Comparison of ENCODE assay signal across 19 cellular contexts in genomic region chr17:65050438-65050837, GRCh38. TPM values are rescaled to one million over a fixed set of nuclear protein-coding genes. Genes with fewer than 3 reads are reported as not detected.
DNase-seq lines count a peak whose midpoint lies in the region; ATAC-seq and TF ChIP-seq lines count a peak whose summit lies in the region.
"Had no signal": no experiment of that assay in that cellular context is flagged by ENCODE, and none has a peak within 500 bp of the region (broad histone marks: within the 10 kb centered on the region; RNA-seq: fewer than 3 reads in every experiment).

No MANE protein-coding gene starts in this region.

- peak overlapping the region; percentile 11; the same call in 1 of the 2 replicates for H3K9ac ChIP-seq in OCI-LY1 (ENCODE audit: low read length)

- peaks cover 91% of the 10 kb centered on the region for H3K4me1 ChIP-seq in OCI-LY1 (ENCODE audit: insufficient read depth, low read length, severe bottlenecking)
- H3K4me1 ChIP-seq in gastroesophageal sphincter, result peaks cover 19 to 95% (median 28%) of the 10 kb centered on the region in 3 donors
- peaks cover 18 to 95% (median 40%) of the 10 kb centered on the region in 4 donors for H3K4me1 ChIP-seq in transverse colon

- TF ChIP-seq EP300 in gastroesophageal sphincter (IDR thresholded peaks at IDR 0.05) (no peak), transverse colon (IDR thresholded peaks at IDR 0.05; ENCODE audit: low read depth) (no peak)

- peaks cover 93% of the 10 kb centered on the region for H3K36me3 Mint-ChIP-seq in activated T-cell treated with anti-CD3 and anti-CD28 coated beads, Interleukin-2, amount 50 U/mL, for 24 hours (ENCODE audit: low read depth)

- TF ChIP-seq POLR2A in gastroesophageal sphincter (IDR thresholded peaks at IDR 0.05) (no peak), transverse colon (IDR thresholded peaks at IDR 0.05) (no peak)

- peaks cover 95% of the 10 kb centered on the region for H3K79me2 ChIP-seq in OCI-LY1 (ENCODE audit: insufficient read depth, low read length)

- H3K9me3 Mint-ChIP-seq in activated T-cell treated with anti-CD3 and anti-CD28 coated beads, Interleukin-2, amount 50 U/mL, for 24 hours, result no peaks in the 10 kb centered on the region

- H3K27ac ChIP-seq in OCI-LY1 (ENCODE audit: low read depth, low read length, poor library complexity, severe bottlenecking) (peak overlapping the region; percentile 65), gastroesophageal sphincter (peak overlapping the region in 3 of 4 donors; percentile 11 to 75 (median 25)), transverse colon (peak overlapping the region in 3 of 4 donors; percentile 15 to 34 (median 22)), brain microvascular endothelial cell (no peak overlapping the region)
- H3K27ac ChIP-seq: A549, C4-2B, HL-60 had no signal

- H3K36me3 ChIP-seq in OCI-LY1 (ENCODE audit: insufficient read depth, low read length) (peaks cover 92% of the 10 kb centered on the region), gastroesophageal sphincter (peaks cover 0 to 44% of the 10 kb centered on the region in 2 donors), transverse colon (peaks cover 0 to 13% (median 5%) of the 10 kb centered on the region in 4 donors), brain microvascular endothelial cell (replicated peaks) (peaks cover 28% of the 10 kb centered on the region)

- TF ChIP-seq CTCF in OCI-LY1 (IDR thresholded peaks at IDR 0.05; ENCODE audit: low read length) (no peak), gastroesophageal sphincter (IDR thresholded peaks at IDR 0.05) (no peak), transverse colon (IDR thresholded peaks at IDR 0.05) (no peak), brain microvascular endothelial cell (IDR thresholded peaks at IDR 0.05; ENCODE audit: low read depth, low read length, missing control alignments) (no peak)

- H3K9me3 ChIP-seq in OCI-LY1 (ENCODE audit: low read length) (no peaks in the 10 kb centered on the region), gastroesophageal sphincter (no peaks in the 10 kb centered on the region), transverse colon (no peaks in the 10 kb centered on the region)
- H3K9me3 ChIP-seq: A549, tibial nerve had no signal

- in situ Hi-C loops in transverse colon (cut with MboI; ENCODE audit: low pct_ligation_motif_present in 1 of 4, low pct_unique_long_range_greater_than_20kb in 1 of 4, low sequenced_read_pairs in 3 of 4) (no loop called here), brain microvascular endothelial cell (cut with HindIII; ENCODE audit: low pct_ligation_motif_present, low sequenced_read_pairs) (no loop called here)

- peak overlapping the region; percentile 63 for H3K27ac Mint-ChIP-seq in activated T-cell treated with anti-CD3 and anti-CD28 coated beads, Interleukin-2, amount 50 U/mL, for 24 hours

- no peaks in the 10 kb centered on the region for H3K9me2 ChIP-seq in OCI-LY1 (ENCODE audit: low read depth, low read length)

- H2AFZ ChIP-seq in OCI-LY1 (ENCODE audit: low read length), result no peak overlapping the region

- H3K27me3 ChIP-seq in OCI-LY1 (ENCODE audit: insufficient read depth, low read length), result no peaks in the 10 kb centered on the region
- H3K27me3 ChIP-seq in gastroesophageal sphincter, result no peaks in the 10 kb centered on the region
- H3K27me3 ChIP-seq in transverse colon, result no peaks in the 10 kb centered on the region
- no peaks in the 10 kb centered on the region for H3K27me3 ChIP-seq in brain microvascular endothelial cell (replicated peaks)
- H3K27me3 ChIP-seq: tibial nerve had no signal

- H3K4me2 ChIP-seq in OCI-LY1 (ENCODE audit: low read length), result peak overlapping the region; percentile 49
- H3K4me2 ChIP-seq: A549 had no signal

- no peaks in the 10 kb centered on the region for H3F3A ChIP-seq in OCI-LY1 (ENCODE audit: insufficient read depth, low read length)

- H3K4me3 ChIP-seq in OCI-LY1 (ENCODE audit: low read depth, low read length, poor library complexity, severe bottlenecking) (peak overlapping the region; percentile 16), gastroesophageal sphincter (no peak overlapping the region), transverse colon (no peak overlapping the region), brain microvascular endothelial cell (ENCODE audit: low read depth, low read length) (no peak overlapping the region)
- H3K4me3 ChIP-seq: A549, tibial nerve had no signal

- DNase-seq in activated T-cell treated with anti-CD3 and anti-CD28 coated beads, Interleukin-2, amount 50 U/mL, for 24 hours, result no peak
- DNase-seq in activated T-cell treated with anti-CD3 and anti-CD28 coated beads for 4 hours, result no peak
- no peak for DNase-seq in transverse colon
- no peak for DNase-seq in NCI-H526 (lab: John Stamatoyannopoulos, UW)
- no peak for DNase-seq in brain microvascular endothelial cell
- no peak for DNase-seq in COR-L47 (lab: John Stamatoyannopoulos, UW)
- DNase-seq: aorta; DMS79; head of caudate nucleus; NCI-H1930; NK-92 treated with Interleukin-12 subunit alpha and Interleukin-12 subunit beta, amount 100 ng/mL, for 24 hours; nucleus accumbens; RPMI8226 had no signal

- 76 to 82% methylated on average over 3 to 4 of the region's 4 CpGs for WGBS in gastroesophageal sphincter (ENCODE audit: low coverage in 1 of 2), 2 donors
- WGBS in transverse colon (ENCODE audit: low coverage in 1 of 2), 2 donors, result 82 to 87% methylated on average over 1 to 4 of the region's 4 CpGs

- no peaks in the 10 kb centered on the region for H3K27me3 Mint-ChIP-seq in activated T-cell treated with anti-CD3 and anti-CD28 coated beads, Interleukin-2, amount 50 U/mL, for 24 hours

- intact Hi-C loops in transverse colon (cut with DNase I; ENCODE audit: low total_unique reads), result no loop called here

- ATAC-seq in gastroesophageal sphincter, result no peak
- ATAC-seq: A549 had no signal

- no peak overlapping the region for H3K4me3 Mint-ChIP-seq in activated T-cell treated with anti-CD3 and anti-CD28 coated beads, Interleukin-2, amount 50 U/mL, for 24 hours

- no peaks in the 10 kb centered on the region for H4K20me1 ChIP-seq in OCI-LY1 (ENCODE audit: insufficient read depth, low read length)

- peaks cover 88% of the 10 kb centered on the region for H3K4me1 Mint-ChIP-seq in activated T-cell treated with anti-CD3 and anti-CD28 coated beads, Interleukin-2, amount 50 U/mL, for 24 hours (ENCODE audit: low read depth)

RNA-seq across cellular contexts. Expression of gene GNA13, which starts 6.1 kb away (rescaled TPM):
- total RNA-seq in gastroesophageal sphincter (100 to 1,000 TPM in 1 of 4 donors, 10 to 100 TPM in 3; 60.5 to 103 (median 92.5) TPM), transverse colon (10 to 100 TPM; 37.8 to 89.4 (median 76.4) TPM)
